ENCODE assay signal across 9 cellular contexts in the genomic region with DNA sequence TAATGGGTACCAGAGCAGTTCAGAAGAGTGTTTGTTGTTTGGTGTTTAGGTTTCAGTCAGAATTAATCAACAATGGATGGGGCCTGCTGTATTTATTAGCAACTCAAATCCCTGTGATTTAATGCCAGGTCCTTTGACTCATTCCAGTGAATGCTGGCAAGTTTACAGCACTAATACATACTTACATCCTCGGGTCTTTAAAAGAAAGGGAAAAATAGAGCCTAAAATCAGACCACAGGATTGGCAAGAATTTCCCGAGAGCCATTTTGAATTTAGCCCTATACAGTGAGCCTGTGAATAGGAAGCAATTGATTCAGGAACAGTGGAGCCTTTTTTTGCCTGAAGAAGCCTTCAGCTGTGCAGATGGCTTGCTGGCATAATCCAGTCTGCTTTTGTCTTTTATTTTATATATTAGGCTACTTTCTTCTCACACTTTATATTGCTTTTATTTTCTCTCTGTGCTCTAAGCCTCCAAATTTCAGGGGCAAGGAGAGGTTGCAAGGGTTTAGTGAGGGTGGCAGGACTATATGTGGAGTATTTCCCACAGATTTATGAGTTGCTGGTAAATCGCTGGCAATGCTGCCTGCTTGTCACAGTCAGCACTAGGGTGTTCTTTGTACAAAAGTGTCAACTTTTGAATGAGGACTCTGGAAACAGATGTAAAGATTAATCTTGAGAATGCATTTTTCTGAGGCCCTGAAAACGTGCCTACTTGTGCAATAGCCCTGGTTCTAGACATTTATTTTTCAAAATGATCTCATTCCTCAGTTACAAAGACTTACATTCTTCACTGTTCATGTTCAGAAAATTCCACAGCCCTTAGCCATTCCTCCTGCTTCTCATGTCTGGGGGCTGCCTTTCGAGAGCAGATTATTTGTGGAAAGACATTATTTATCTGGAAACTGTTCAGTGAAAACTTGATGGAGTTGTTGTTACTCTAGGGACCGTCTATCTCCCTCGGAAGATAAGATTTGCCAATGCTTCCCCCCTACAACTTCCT.
DNase-seq lines count a peak whose midpoint lies in the region; ATAC-seq and TF ChIP-seq lines count a peak whose summit lies in the region.
"Had no signal": no experiment of that assay in that cellular context is flagged by ENCODE, and none has a peak within 500 bp of the region (broad histone marks: within the 10 kb centered on the region; RNA-seq: fewer than 3 reads in every experiment).

No MANE protein-coding gene starts in this region.

- peaks cover 0 to 2% (median 0%) of the 10 kb centered on the region in 4 donors for H3K4me1 Mint-ChIP-seq in naive thymus-derived CD8-positive, alpha-beta T cell

- peak overlapping the region; percentile 64 for H2AFZ ChIP-seq in IMR-90 (replicated peaks; ENCODE audit: low read length, poor library complexity)

- dilution Hi-C loops in IMR-90 (cut with HindIII; ENCODE audit: low sequenced_read_pairs, unreplicated experiment), result no loop called here

- no peak overlapping the region for H2AK9ac ChIP-seq in IMR-90 (replicated peaks; ENCODE audit: low read depth, low read length, poor library complexity)

- H3K14ac ChIP-seq in IMR-90 (replicated peaks; ENCODE audit: low read depth, low read length), result peak overlapping the region; percentile 90

- no peaks in the 10 kb centered on the region for H3K27me3 ChIP-seq in IMR-90 (ENCODE audit: control insufficient read depth, insufficient read depth, low read length)

- H3K36me3 Mint-ChIP-seq in naive thymus-derived CD8-positive, alpha-beta T cell, result no peaks in the 10 kb centered on the region

- peak overlapping the region; percentile 8; the same call in 1 of the 2 replicates for H2AK5ac ChIP-seq in IMR-90 (ENCODE audit: low read depth, low read length)

- peaks cover 1% of the 10 kb centered on the region; the same call in 1 of the 2 replicates for H3K9me3 ChIP-seq in IMR-90 (ENCODE audit: control insufficient read depth, insufficient read depth, low read length)

- no peak for TF ChIP-seq CTCF in IMR-90 (conservative IDR thresholded peaks at IDR 0.05; ENCODE audit: low read depth, low read length)

- peaks cover 3% of the 10 kb centered on the region; the same call in 1 of the 2 replicates for H3K9me1 ChIP-seq in IMR-90 (ENCODE audit: insufficient read depth, low read length)

- CTCF ChIA-PET in IMR-90 (lab: Yijun Ruan, JAX), result no interaction called here

- TF ChIP-seq RAD21 in IMR-90 (IDR thresholded peaks at IDR 0.05; ENCODE audit: low read length), result no peak

- H4K20me1 ChIP-seq in IMR-90 (ENCODE audit: insufficient read depth, low read length), result no peaks in the 10 kb centered on the region

- peak; percentile 93 for DNase-seq in IMR-90
- DNase-seq in dermis blood vessel endothelial cell, result peak; percentile 68
- peak; percentile 30 for DNase-seq in left kidney (ENCODE audit: low read depth, low spot score)
- peak in 15 of 49 donors; percentile 0 to 59 (median 12) for DNase-seq in substantia nigra (lab: John Stamatoyannopoulos, UW)
- no peak for DNase-seq in OCI-M1 (lab: John Stamatoyannopoulos, UW)
- no peak for DNase-seq in naive thymus-derived CD8-positive, alpha-beta T cell
- DNase-seq: NCI-H2171 treated with DMSO at 0.1 percent for 48 hours had no signal

- H3K56ac ChIP-seq in IMR-90 (ENCODE audit: extremely low read depth, insufficient read depth, low read length), result peak overlapping the region; percentile 83

- H3K27ac ChIP-seq in IMR-90 (ENCODE audit: insufficient read depth, low read length), result peak overlapping the region; percentile 98
- H3K27ac ChIP-seq in substantia nigra (ENCODE audit: low read depth, low read length, poor library complexity, severe bottlenecking), result peak overlapping the region; percentile 63

- ATAC-seq in IMR-90 (ENCODE audit: low read depth) (peak; percentile 92), GM19023 (IDR thresholded peaks at IDR 0.05; ENCODE audit: unreplicated experiment) (no peak), GM18861 (IDR thresholded peaks at IDR 0.05; ENCODE audit: unreplicated experiment) (no peak)
- no peak for ATAC-seq in naive thymus-derived CD8-positive, alpha-beta T cell

- no peak overlapping the region for H3K27ac Mint-ChIP-seq in naive thymus-derived CD8-positive, alpha-beta T cell

- TF ChIP-seq POLR2A in IMR-90 (IDR thresholded peaks at IDR 0.05; ENCODE audit: low read depth, low read length), result no peak

- peak overlapping the region; percentile 99 for H3K18ac ChIP-seq in IMR-90 (ENCODE audit: low read depth, low read length)

- H3K4me3 ChIP-seq in IMR-90 (ENCODE audit: insufficient read depth, low read depth, low read length), result peak overlapping the region; percentile 44; the same call in 1 of the 2 replicates

- H3K4me3 Mint-ChIP-seq in naive thymus-derived CD8-positive, alpha-beta T cell, result no peak overlapping the region

- peak overlapping the region; percentile 86 for H3K23ac ChIP-seq in IMR-90 (ENCODE audit: low read depth, low read length)

- BruUV-seq in IMR-90 (replicated peaks; lab: Mats Ljungman, UMichigan), result no TSS peak

- whole genome bisulfite sequencing in IMR-90 (ENCODE audit: extremely low coverage in 2 of 2, insufficient read length in 1 of 2), 2 experiments, result no CpG with 5 or more reads among the region's 7 CpGs

- H2BK15ac ChIP-seq in IMR-90 (ENCODE audit: low read depth, low read length), result peak overlapping the region; percentile 75

- H3K27me3 Mint-ChIP-seq in naive thymus-derived CD8-positive, alpha-beta T cell, result peaks cover 0 to 3% (median 0%) of the 10 kb centered on the region in 5 donors

- H4K5ac ChIP-seq in IMR-90 (ENCODE audit: low read depth, low read length), result peak overlapping the region; percentile 99

- intact Hi-C loops in IMR-90 (cut with micrococcal nuclease), result loop anchor here (2.0 kb wide), 2 partner anchors 85 to 133 kb away; no protein-coding TSS in a partner anchor

- H3K9me3 Mint-ChIP-seq in naive thymus-derived CD8-positive, alpha-beta T cell, result no peaks in the 10 kb centered on the region

- peak overlapping the region; percentile 95 for H3K4me2 ChIP-seq in IMR-90 (ENCODE audit: low read depth, low read length)

- in situ Hi-C loops in IMR-90 (cut with MboI; ENCODE audit: low sequenced_read_pairs), result no loop called here

- POLR2A ChIA-PET in IMR-90 (lab: Charles Lee; ENCODE audit: unreplicated experiment), result no interaction called here
- POLR2A ChIA-PET in naive thymus-derived CD8-positive, alpha-beta T cell (lab: Charles Lee), result no interaction called here

- H3K36me3 ChIP-seq in IMR-90 (ENCODE audit: control insufficient read depth, insufficient read depth, low read length), result no peaks in the 10 kb centered on the region

- peak overlapping the region; percentile 94 for H2BK120ac ChIP-seq in IMR-90 (ENCODE audit: low read depth, low read length)

- H3K4ac ChIP-seq in IMR-90 (ENCODE audit: low read depth, low read length), result peak overlapping the region; percentile 92

- peak overlapping the region; percentile 92 for H2BK20ac ChIP-seq in IMR-90 (ENCODE audit: low read depth, low read length)

- peak overlapping the region; percentile 90 for H4K91ac ChIP-seq in IMR-90 (ENCODE audit: insufficient read depth, low read depth, low read length)

- H3K9ac ChIP-seq in IMR-90 (ENCODE audit: low read depth, low read length), result peak overlapping the region; percentile 63

- H3K79me1 ChIP-seq in IMR-90 (ENCODE audit: low read depth in 1 of 2, low read length in 2 of 2), result no peaks in the 10 kb centered on the region

- peak overlapping the region; percentile 97 for H2BK5ac ChIP-seq in IMR-90 (ENCODE audit: low read depth, low read length, poor library complexity, severe bottlenecking)

- peaks cover 3% of the 10 kb centered on the region; the same call in 1 of the 2 replicates for H3K4me1 ChIP-seq in IMR-90 (ENCODE audit: control insufficient read depth, insufficient read depth, low read length)

- peak overlapping the region; percentile 88 to 95 for H4K8ac ChIP-seq in IMR-90 (ENCODE audit: low read depth in 2 of 2, low read length in 2 of 2)

TF ChIP-seq in IMR-90, 13 proteins besides CTCF, POLR2A, EP300 and RAD21:
- peak; percentile 99 for TF ChIP-seq BHLHE40 (IDR thresholded peaks at IDR 0.05; ENCODE audit: low read depth, low read length)
- peak; percentile 98 for TF ChIP-seq CEBPB (IDR thresholded peaks at IDR 0.05; ENCODE audit: low read depth, low read length)
- no peak for TF ChIP-seq MXI1 (IDR thresholded peaks at IDR 0.05; ENCODE audit: borderline replicate concordance, low read depth, low read length)
- peak; percentile 51; the same call in 1 of the 2 replicates for TF ChIP-seq MAZ (IDR thresholded peaks at IDR 0.05; ENCODE audit: borderline replicate concordance, low read depth, low read length)
- no peak for TF ChIP-seq RFX5 (IDR thresholded peaks at IDR 0.05; ENCODE audit: low read depth, low read length)
- no peak for TF ChIP-seq CHD1 (IDR thresholded peaks at IDR 0.05; ENCODE audit: low read depth, low read length)
- peak; percentile 42; the same call in 1 of the 2 replicates for TF ChIP-seq MAFK (IDR thresholded peaks at IDR 0.05; ENCODE audit: low read depth, low read length)
- TF ChIP-seq NFE2L2 (IDR thresholded peaks at IDR 0.05; ENCODE audit: low read depth, low read length), result no peak
- TF ChIP-seq FOS (IDR thresholded peaks at IDR 0.05; ENCODE audit: low read depth, low read length), result peak; percentile 36; the same call in 1 of the 2 replicates
- TF ChIP-seq RCOR1 (IDR thresholded peaks at IDR 0.05; ENCODE audit: insufficient replicate concordance, low read length), result no peak
- TF ChIP-seq ELK1 (IDR thresholded peaks at IDR 0.05; ENCODE audit: borderline replicate concordance, low read depth, low read length), result no peak
- TF ChIP-seq USF2 (IDR thresholded peaks at IDR 0.05; ENCODE audit: low read depth, low read length), result no peak
- TF ChIP-seq SMC3 (IDR thresholded peaks at IDR 0.05; ENCODE audit: low read depth, low read length), result no peak

Comparison
In these comparisons a context has a peak if more than half of its experiments do, and no peak if none do; other contexts are left out.
1. DNase-seq: peak in IMR-90 (single experiment), dermis blood vessel endothelial cell (single experiment) and left kidney (single experiment); none in OCI-M1 (single experiment) and naive thymus-derived CD8-positive, alpha-beta T cell (0 of 10).